1 cellular context compared by ENCODE assay signal in genomic region chr5:101678494-101679193, GRCh38.
TF ChIP-seq lines count a peak whose summit lies in the region.

No MANE protein-coding gene starts in this region.

TF ChIP-seq in HepG2, 621 proteins besides CTCF, POLR2A, EP300 and RAD21 (continued from another document):
- no peak for TF ChIP-seq ZNF770 (CRISPR knock-in tag; IDR thresholded peaks at IDR 0.05)
- TF ChIP-seq ZNF7 (CRISPR knock-in tag; IDR thresholded peaks at IDR 0.05): no peak
- no peak for TF ChIP-seq TBX3 (IDR thresholded peaks at IDR 0.05; ENCODE audit: borderline replicate concordance)
- TF ChIP-seq CAMTA2 (CRISPR knock-in tag; IDR thresholded peaks at IDR 0.05; ENCODE audit: borderline replicate concordance): no peak
- peak; percentile 27 for TF ChIP-seq XRCC5 (optimal IDR thresholded peaks at IDR 0.05; ENCODE audit: low read length)
- TF ChIP-seq NFYB (CRISPR knock-in tag; IDR thresholded peaks at IDR 0.05): no peak
- no peak for TF ChIP-seq ZNF562 (CRISPR knock-in tag; IDR thresholded peaks at IDR 0.05; ENCODE audit: borderline replicate concordance)
- no peak for TF ChIP-seq CREB1 (IDR thresholded peaks at IDR 0.05)
- TF ChIP-seq CREB1 (CRISPR knock-in tag; IDR thresholded peaks at IDR 0.05): no peak
- no peak for TF ChIP-seq BHLHE40 (IDR thresholded peaks at IDR 0.05; ENCODE audit: low read length)
- TF ChIP-seq ZNF18 (CRISPR knock-in tag; IDR thresholded peaks at IDR 0.05; ENCODE audit: insufficient replicate concordance): no peak
TF ChIP-seq in HepG2: peak in this region for 4.
